31 cellular contexts compared by ENCODE assay signal in the genomic region with DNA sequence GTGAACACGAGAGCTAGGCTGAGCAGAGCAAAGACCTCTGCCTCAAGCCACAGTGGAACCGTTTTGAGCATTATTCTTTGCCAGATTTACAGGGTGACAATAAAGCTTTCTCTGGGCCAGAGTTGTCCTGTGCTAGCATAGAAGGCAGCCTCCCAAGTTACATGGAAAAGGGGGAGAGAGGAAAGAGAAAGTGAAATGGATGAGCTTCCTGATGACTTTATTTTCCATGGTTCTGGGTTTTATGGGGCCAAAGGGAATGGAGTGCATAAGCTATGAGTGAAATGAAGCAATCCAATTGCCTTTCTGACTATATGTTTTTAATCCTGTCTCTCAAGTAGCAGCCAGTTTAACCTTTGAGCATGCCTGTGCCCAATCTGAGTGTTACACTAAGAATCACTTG.
"Had no signal": no experiment of that assay in that cellular context is flagged by ENCODE, and none has a peak within 500 bp of the region (broad histone marks: within the 10 kb centered on the region; RNA-seq: fewer than 3 reads in every experiment).

No MANE protein-coding gene starts in this region.

- H3K4me3 ChIP-seq: esophagus squamous epithelium, gastrocnemius medialis had no signal

- FAIRE-seq: astrocyte, colon had no signal

- H3K9me3 Mint-ChIP-seq: activated T-cell treated with anti-CD3 and anti-CD28 coated beads, Interleukin-2, amount 50 U/mL, for 24 hours; effector memory CD8-positive, alpha-beta T cell had no signal

- H3K4me3 Mint-ChIP-seq: activated CD4-positive, alpha-beta memory T cell treated with anti-CD3 and anti-CD28 coated beads for 36 hours; activated CD4-positive, alpha-beta T cell treated with anti-CD3 and anti-CD28 coated beads for 36 hours; activated CD4-positive, alpha-beta T cell treated with anti-CD3 and anti-CD28 coated beads, Interleukin-2, amount 10 ng/mL, durations not matched to agents 24 days and 14 days; activated CD8-positive, alpha-beta T cell treated with anti-CD3 and anti-CD28 coated beads, Interleukin-2, amount 10 ng/mL, durations not matched to agents 7 days and 5 days; activated naive CD4-positive, alpha-beta T cell treated with anti-CD3 and anti-CD28 coated beads, Interleukin-2, amount 10 ng/mL, durations not matched to agents 7 days and 5 days; activated naive CD8-positive, alpha-beta T cell treated with anti-CD3 and anti-CD28 coated beads, Interleukin-2, amount 10 ng/mL, durations not matched to agents 7 days and 5 days; activated T-cell treated with anti-CD3 and anti-CD28 coated beads, Interleukin-2, amount 50 U/mL, for 24 hours; activated T-cell treated with anti-CD3 and anti-CD28 coated beads, Interleukin-2, amount 50 U/mL, for 72 hours; effector memory CD8-positive, alpha-beta T cell had no signal

- DNase-seq: activated CD4-positive, alpha-beta memory T cell treated with anti-CD3 and anti-CD28 coated beads for 36 hours; activated CD4-positive, alpha-beta T cell treated with anti-CD3 and anti-CD28 coated beads for 36 hours; activated CD4-positive, alpha-beta T cell treated with anti-CD3 and anti-CD28 coated beads, Interleukin-2, amount 10 ng/mL, durations not matched to agents 24 days and 14 days; activated CD4-positive, CD25-positive, alpha-beta regulatory T cell; activated CD4-positive, CD25-positive, alpha-beta regulatory T cell treated with anti-CD3 and anti-CD28 coated beads, Interleukin-2, amount 50 U/mL, for 72 hours; activated CD8-positive, alpha-beta memory T cell treated with anti-CD3 and anti-CD28 coated beads, Interleukin-2, amount 50 U/mL, for 48 hours; activated CD8-positive, alpha-beta T cell treated with anti-CD3 and anti-CD28 coated beads, Interleukin-2, amount 10 ng/mL, durations not matched to agents 7 days and 5 days; activated gamma-delta T cell; activated naive CD4-positive, alpha-beta T cell; activated naive CD4-positive, alpha-beta T cell treated with anti-CD3 and anti-CD28 coated beads, Interleukin-2, amount 10 ng/mL, durations not matched to agents 7 days and 5 days; activated naive CD8-positive, alpha-beta T cell treated with anti-CD3 and anti-CD28 coated beads, Interleukin-2, amount 10 ng/mL, durations not matched to agents 7 days and 5 days; activated T-cell treated with anti-CD3 and anti-CD28 coated beads for 4 hours; activated T-cell treated with anti-CD3 and anti-CD28 coated beads, Interleukin-2, amount 50 U/mL, for 24 hours; activated T-cell treated with anti-CD3 and anti-CD28 coated beads, Interleukin-2, amount 50 U/mL, for 72 hours; amniotic stem cell; anterior cingulate cortex; brain microvascular endothelial cell; caudate nucleus; cortex of kidney; dermis blood vessel endothelial cell; effector CD4-positive, alpha-beta T cell; effector memory CD8-positive, alpha-beta T cell; esophagus squamous epithelium; foreskin fibroblast; gastrocnemius medialis; glutamatergic neuron; T-helper 2 cell had no signal

- H3K27ac Mint-ChIP-seq: activated CD4-positive, alpha-beta memory T cell treated with anti-CD3 and anti-CD28 coated beads for 36 hours; activated CD4-positive, alpha-beta T cell treated with anti-CD3 and anti-CD28 coated beads for 36 hours; activated CD4-positive, alpha-beta T cell treated with anti-CD3 and anti-CD28 coated beads, Interleukin-2, amount 10 ng/mL, durations not matched to agents 24 days and 14 days; activated CD8-positive, alpha-beta T cell treated with anti-CD3 and anti-CD28 coated beads, Interleukin-2, amount 10 ng/mL, durations not matched to agents 7 days and 5 days; activated naive CD4-positive, alpha-beta T cell treated with anti-CD3 and anti-CD28 coated beads, Interleukin-2, amount 10 ng/mL, durations not matched to agents 7 days and 5 days; activated naive CD8-positive, alpha-beta T cell treated with anti-CD3 and anti-CD28 coated beads, Interleukin-2, amount 10 ng/mL, durations not matched to agents 7 days and 5 days; activated T-cell treated with anti-CD3 and anti-CD28 coated beads, Interleukin-2, amount 50 U/mL, for 24 hours; activated T-cell treated with anti-CD3 and anti-CD28 coated beads, Interleukin-2, amount 50 U/mL, for 72 hours; effector memory CD8-positive, alpha-beta T cell had no signal

- H3K36me3 ChIP-seq: brain microvascular endothelial cell, esophagus squamous epithelium, gastrocnemius medialis had no signal

- H3K9me3 ChIP-seq: esophagus squamous epithelium, gastrocnemius medialis had no signal

- H3K4me1 ChIP-seq: gastrocnemius medialis had no signal

- H3K27me3 ChIP-seq: brain microvascular endothelial cell, esophagus squamous epithelium, gastrocnemius medialis had no signal

- ATAC-seq: activated CD4-positive, alpha-beta T cell treated with anti-CD3 and anti-CD28 coated beads for 36 hours; activated CD8-positive, alpha-beta T cell treated with anti-CD3 and anti-CD28 coated beads, Interleukin-2, amount 10 ng/mL, durations not matched to agents 7 days and 5 days; activated naive CD4-positive, alpha-beta T cell treated with anti-CD3 and anti-CD28 coated beads, Interleukin-2, amount 50 U/mL, for 72 hours; activated T-cell treated with anti-CD3 and anti-CD28 coated beads, Interleukin-2, amount 50 U/mL, for 72 hours; effector memory CD8-positive, alpha-beta T cell; gastrocnemius medialis had no signal

- H3K4me1 Mint-ChIP-seq: activated CD4-positive, alpha-beta T cell treated with anti-CD3 and anti-CD28 coated beads for 36 hours; activated naive CD4-positive, alpha-beta T cell treated with anti-CD3 and anti-CD28 coated beads, Interleukin-2, amount 10 ng/mL, durations not matched to agents 7 days and 5 days; activated naive CD8-positive, alpha-beta T cell treated with anti-CD3 and anti-CD28 coated beads, Interleukin-2, amount 10 ng/mL, durations not matched to agents 7 days and 5 days had no signal

- H3K36me3 Mint-ChIP-seq: activated naive CD4-positive, alpha-beta T cell treated with anti-CD3 and anti-CD28 coated beads, Interleukin-2, amount 10 ng/mL, durations not matched to agents 7 days and 5 days; activated naive CD8-positive, alpha-beta T cell treated with anti-CD3 and anti-CD28 coated beads, Interleukin-2, amount 10 ng/mL, durations not matched to agents 7 days and 5 days had no signal

- H3K27ac ChIP-seq: brain microvascular endothelial cell, epithelial cell of prostate, esophagus squamous epithelium, gastrocnemius medialis had no signal
